In the genomic region with DNA sequence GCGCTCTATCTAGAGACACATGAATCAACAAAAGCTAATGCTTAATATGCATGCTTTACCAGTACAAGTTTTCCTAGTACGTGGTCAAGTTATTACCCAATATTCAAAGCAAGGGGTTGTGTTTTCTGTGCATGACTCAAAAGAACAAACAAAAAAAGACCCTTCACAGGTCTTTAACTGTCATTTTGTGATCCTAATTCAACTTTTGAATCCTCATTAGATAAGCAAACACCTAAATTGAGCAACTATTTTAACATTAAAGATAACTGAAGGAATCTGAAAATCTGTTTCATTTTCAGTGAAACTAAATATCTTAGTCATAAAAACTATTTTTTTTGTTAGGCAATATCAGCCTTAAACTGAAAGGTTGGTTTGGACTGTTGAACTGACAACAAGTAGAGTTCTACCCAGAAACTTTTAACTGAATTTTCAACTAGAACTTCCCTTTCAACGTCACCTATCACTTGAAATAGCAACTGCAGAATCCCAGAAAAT, we compare ENCODE assay signal across 8 cellular contexts. TPM values are rescaled to one million over a fixed set of nuclear protein-coding genes. Genes with fewer than 3 reads are reported as not detected.
DNase-seq lines count a peak whose midpoint lies in the region; ATAC-seq and TF ChIP-seq lines count a peak whose summit lies in the region.

No MANE protein-coding gene starts in this region.

- TF ChIP-seq CTCF in GM12864 (IDR thresholded peaks at IDR 0.05; ENCODE audit: low read depth, low read length, missing control alignments) (no peak), KMS-11 (conservative IDR thresholded peaks at IDR 0.05; ENCODE audit: low read depth, low read length) (no peak)

- H3K27ac ChIP-seq in KMS-11: peak overlapping the region; percentile 82
- peak overlapping the region; percentile 57 for H3K27ac ChIP-seq in effector memory CD4-positive, alpha-beta T cell (ENCODE audit: insufficient read depth, low read length, poor library complexity, severe bottlenecking)

- peak overlapping the region; percentile 97 for H3K4me2 ChIP-seq in KMS-11

- H3K9ac ChIP-seq in KMS-11: peak overlapping the region; percentile 58

- H3K9me3 ChIP-seq in effector memory CD4-positive, alpha-beta T cell (ENCODE audit: control insufficient read depth, low read length): no peaks in the 10 kb centered on the region

- DNase-seq in GM12864 (ENCODE audit: low read depth): no peak
- no peak for DNase-seq in effector memory CD4-positive, alpha-beta T cell
- no peak for DNase-seq in stimulated activated naive CD4-positive, alpha-beta T cell (lab: John Stamatoyannopoulos, UW)
- no peak for DNase-seq in nucleus accumbens (lab: John Stamatoyannopoulos, UW)
- no peak for DNase-seq in NCI-H1092 (lab: John Stamatoyannopoulos, UW)

- no peaks in the 10 kb centered on the region for H4K20me1 ChIP-seq in KMS-11 (ENCODE audit: insufficient read depth)

- ATAC-seq in GM21576 (IDR thresholded peaks at IDR 0.05; ENCODE audit: unreplicated experiment): peak; percentile 62
- no peak for ATAC-seq in esophagus mucosa

- no peaks in the 10 kb centered on the region for H3K27me3 ChIP-seq in KMS-11 (ENCODE audit: insufficient read depth, low read depth)
- H3K27me3 ChIP-seq in effector memory CD4-positive, alpha-beta T cell (replicated peaks; ENCODE audit: control insufficient read depth, insufficient read depth, low read length, poor library complexity, severe bottlenecking): no peaks in the 10 kb centered on the region

- peaks cover 41% of the 10 kb centered on the region for H3K79me2 ChIP-seq in KMS-11 (ENCODE audit: insufficient read depth, low read depth)

- H3K4me3 ChIP-seq in GM12864 (ENCODE audit: low read depth, low read length) (peak overlapping the region; percentile 21), KMS-11 (IDR thresholded peaks at IDR 0.05; ENCODE audit: insufficient read depth, low read depth, low read length) (no peak overlapping the region)
- peak overlapping the region; percentile 23 for H3K4me3 ChIP-seq in effector memory CD4-positive, alpha-beta T cell (ENCODE audit: insufficient read depth, low read depth, low read length, poor library complexity, severe bottlenecking)

- peaks cover 72% of the 10 kb centered on the region for H3K4me1 ChIP-seq in KMS-11 (ENCODE audit: low read depth, poor library complexity, severe bottlenecking)
- H3K4me1 ChIP-seq in effector memory CD4-positive, alpha-beta T cell (ENCODE audit: control insufficient read depth, insufficient read depth, low read length, poor library complexity, severe bottlenecking): peaks cover 7% of the 10 kb centered on the region

- peak overlapping the region; percentile 35 for H2AFZ ChIP-seq in KMS-11 (ENCODE audit: low read depth)

- H3K36me3 ChIP-seq in KMS-11 (ENCODE audit: insufficient read depth): no peaks in the 10 kb centered on the region; the same call in 1 of the 2 replicates
- H3K36me3 ChIP-seq in effector memory CD4-positive, alpha-beta T cell (ENCODE audit: control insufficient read depth, insufficient read depth, low read length): peaks cover 12% of the 10 kb centered on the region

RNA-seq across cellular contexts. Expression of gene ST8SIA4, which starts 12.5 kb away (rescaled TPM):
- 1.4 TPM for total RNA-seq in esophagus mucosa
